In the genomic region with DNA sequence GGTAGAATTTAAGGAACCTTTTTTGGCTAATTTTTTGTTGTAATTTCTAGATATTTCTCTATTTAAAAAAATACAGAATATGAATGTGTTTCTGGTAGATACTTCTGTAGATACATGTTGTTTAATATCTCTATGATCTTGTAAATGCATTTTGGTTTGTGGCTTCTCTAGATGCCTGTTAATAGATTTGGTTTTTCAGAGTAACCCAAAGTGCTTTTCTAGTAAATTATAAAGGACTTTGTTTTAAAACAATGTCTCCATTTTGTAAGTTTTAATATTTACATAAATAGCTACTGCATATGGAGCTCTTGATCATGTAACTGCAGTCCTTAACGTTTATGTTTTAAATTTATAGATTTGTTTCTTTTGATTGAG, we compare ENCODE assay signal across 12 cellular contexts.
"Had no signal": no experiment of that assay in that cellular context is flagged by ENCODE, and none has a peak within 500 bp of the region (broad histone marks: within the 10 kb centered on the region; RNA-seq: fewer than 3 reads in every experiment).

No MANE protein-coding gene starts in this region.

- H3K4me1 ChIP-seq: parathyroid adenoma had no signal

- H3K4me3 ChIP-seq: body of pancreas, lower lobe of right lung, skin epidermis had no signal

- H3K4me3 Mint-ChIP-seq: mesothelial cell of epicardium had no signal

- H3K27me3 ChIP-seq: body of pancreas had no signal

- DNase-seq: activated CD4-positive, alpha-beta T cell treated with anti-CD3 and anti-CD28 coated beads for 48 hours; activated T-cell treated with anti-CD3 and anti-CD28 coated beads, Interleukin-2, amount 50 U/mL, for 48 hours; amniotic stem cell; central memory CD4-positive, alpha-beta T cell; hypothalamus; lower lobe of right lung; retina; trophoblast cell had no signal

- H3K9me3 ChIP-seq: body of pancreas, lower lobe of right lung had no signal

- ATAC-seq: body of pancreas had no signal

- H3K27ac ChIP-seq: body of pancreas, parathyroid adenoma had no signal

- H2AFZ ChIP-seq: parathyroid adenoma had no signal

- H3K79me2 ChIP-seq: parathyroid adenoma had no signal
